Comparison of ENCODE assay signal across 1 cellular context in genomic region chr10:101778781-101779543, GRCh38.
TF ChIP-seq lines count a peak whose summit lies in the region.

No MANE protein-coding gene starts in this region.

TF ChIP-seq in K562, 482 proteins besides CTCF, POLR2A, EP300 and RAD21 (continued from another document):
- no peak for TF ChIP-seq BCLAF1 (IDR thresholded peaks at IDR 0.05; ENCODE audit: borderline replicate concordance in 1 of 2, control insufficient read depth in 1 of 2, low read depth in 2 of 2, low read length in 1 of 2)
- TF ChIP-seq VEZF1 (CRISPR knock-in tag; IDR thresholded peaks at IDR 0.05), result peak; percentile 53
- TF ChIP-seq DNMT1 (IDR thresholded peaks at IDR 0.05), result no peak
- TF ChIP-seq ARID1B (IDR thresholded peaks at IDR 0.05), result no peak
- TF ChIP-seq ARNT (IDR thresholded peaks at IDR 0.05), result no peak
- TF ChIP-seq HDAC6 (IDR thresholded peaks at IDR 0.05; ENCODE audit: low read depth, low read length), result no peak
- no peak for TF ChIP-seq ATF3 (IDR thresholded peaks at IDR 0.05)
- no peak for TF ChIP-seq ATF3 (CRISPR knock-in tag; conservative IDR thresholded peaks at IDR 0.05)
- TF ChIP-seq ZNF224 (CRISPR knock-in tag; IDR thresholded peaks at IDR 0.05), result no peak
- TF ChIP-seq PKNOX1 (IDR thresholded peaks at IDR 0.05), result peak; percentile 90
- TF ChIP-seq MECOM (CRISPR knock-in tag; IDR thresholded peaks at IDR 0.05), result no peak
- no peak for TF ChIP-seq NR2C2 (CRISPR knock-in tag; IDR thresholded peaks at IDR 0.05)
- TF ChIP-seq NR2C2 (tag; IDR thresholded peaks at IDR 0.05), result no peak
- TF ChIP-seq ZC3H4 (CRISPR knock-in tag; IDR thresholded peaks at IDR 0.05; ENCODE audit: borderline replicate concordance), result no peak
- no peak for TF ChIP-seq ETV6 (IDR thresholded peaks at IDR 0.05; ENCODE audit: borderline replicate concordance in 1 of 2, low read depth in 2 of 2, low read length in 1 of 2)
- no peak for TF ChIP-seq ETV6 (CRISPR knock-in tag; IDR thresholded peaks at IDR 0.05; ENCODE audit: borderline replicate concordance)
- no peak for TF ChIP-seq CCNT2 (IDR thresholded peaks at IDR 0.05; ENCODE audit: borderline replicate concordance, extremely low read depth, insufficient read length, low read depth, low read length)
- no peak for TF ChIP-seq ATF6 (CRISPR knock-in tag; IDR thresholded peaks at IDR 0.05)
- no peak for TF ChIP-seq MED1 (CRISPR knock-in tag; IDR thresholded peaks at IDR 0.05; ENCODE audit: borderline replicate concordance)
- no peak for TF ChIP-seq ZNF778 (CRISPR knock-in tag; IDR thresholded peaks at IDR 0.05)
- TF ChIP-seq NELFE (IDR thresholded peaks at IDR 0.05; ENCODE audit: insufficient read depth, insufficient read length), result no peak
- no peak for TF ChIP-seq WHSC1 (IDR thresholded peaks at IDR 0.05; ENCODE audit: low read length)
- no peak for TF ChIP-seq HOXB6 (CRISPR knock-in tag; IDR thresholded peaks at IDR 0.05; ENCODE audit: borderline replicate concordance)
